11 cellular contexts compared by ENCODE assay signal in the genomic region with DNA sequence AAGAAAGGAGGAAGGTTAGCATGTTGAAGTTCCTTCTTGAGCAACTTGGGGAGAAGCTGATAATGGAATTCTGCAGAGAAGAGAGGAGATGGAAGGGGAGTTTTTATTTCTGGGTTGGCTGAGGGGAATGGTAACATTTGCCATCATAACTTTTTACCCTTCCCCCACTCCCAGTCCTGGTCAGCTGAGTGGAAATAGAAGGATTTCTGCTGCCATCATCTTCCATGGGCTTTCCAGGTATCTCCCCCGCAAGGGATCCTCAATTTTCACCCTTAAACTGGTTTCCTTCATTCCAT. TPM values are rescaled to one million over a fixed set of nuclear protein-coding genes. Genes with fewer than 3 reads are reported as not detected.
DNase-seq lines count a peak whose midpoint lies in the region; ATAC-seq and TF ChIP-seq lines count a peak whose summit lies in the region.
"Had no signal": no experiment of that assay in that cellular context is flagged by ENCODE, and none has a peak within 500 bp of the region (broad histone marks: within the 10 kb centered on the region; RNA-seq: fewer than 3 reads in every experiment).

No MANE protein-coding gene starts in this region.

- H3K4me1 ChIP-seq in Karpas-422 (ENCODE audit: low read length) (peaks cover 13% of the 10 kb centered on the region), ascending aorta (peaks cover 0 to 27% of the 10 kb centered on the region in 2 donors), neural progenitor cell (peaks cover 29% of the 10 kb centered on the region)

- intact Hi-C loops in ascending aorta (cut with DNase I), result no loop called here

- H3K27me3 ChIP-seq in Karpas-422 (ENCODE audit: low read length), result no peaks in the 10 kb centered on the region
- no peaks in the 10 kb centered on the region for H3K27me3 ChIP-seq in ascending aorta
- H3K27me3 ChIP-seq in neural progenitor cell, result peaks cover 18% of the 10 kb centered on the region

- peaks cover 9% of the 10 kb centered on the region for H3K27me3 Mint-ChIP-seq in neural progenitor cell (ENCODE audit: insufficient read depth, low read depth)

- H3K36me3 ChIP-seq in Karpas-422 (ENCODE audit: insufficient read depth, low read length), result no peaks in the 10 kb centered on the region
- H3K36me3 ChIP-seq in ascending aorta, result peaks cover 10 to 21% of the 10 kb centered on the region in 2 donors
- H3K36me3 ChIP-seq in neural progenitor cell, result no peaks in the 10 kb centered on the region

- TF ChIP-seq CTCF in ascending aorta (IDR thresholded peaks at IDR 0.05), result no peak
- TF ChIP-seq CTCF in neural progenitor cell (IDR thresholded peaks at IDR 0.05), result no peak

- no peaks in the 10 kb centered on the region for H3K9me2 ChIP-seq in Karpas-422 (replicated peaks; ENCODE audit: insufficient read depth, low read length)

- H3K4me3 ChIP-seq in Karpas-422 (ENCODE audit: low read length) (no peak overlapping the region), ascending aorta (peak overlapping the region in 1 of 2 donors; percentile 81), neural progenitor cell (peak overlapping the region; percentile 98)

- H4K20me1 ChIP-seq in Karpas-422 (ENCODE audit: insufficient read depth, low read depth, low read length), result no peaks in the 10 kb centered on the region
- H4K20me1 ChIP-seq in neural progenitor cell (ENCODE audit: low read depth), result peaks cover 13% of the 10 kb centered on the region

- no peak overlapping the region for H3K27ac Mint-ChIP-seq in neural progenitor cell

- H3K4me2 ChIP-seq in Karpas-422 (ENCODE audit: low read depth, low read length, poor library complexity, severe bottlenecking) (peak overlapping the region; percentile 85), neural progenitor cell (peak overlapping the region; percentile 95)

- H3K27ac ChIP-seq in Karpas-422 (ENCODE audit: low read length) (no peak overlapping the region), ascending aorta (peak overlapping the region; percentile 96 to 98), neural progenitor cell (no peak overlapping the region)

- no peaks in the 10 kb centered on the region for H3K9me3 ChIP-seq in Karpas-422 (ENCODE audit: low read length)
- H3K9me3 ChIP-seq in ascending aorta, result no peaks in the 10 kb centered on the region
- no peaks in the 10 kb centered on the region for H3K9me3 ChIP-seq in neural progenitor cell (ENCODE audit: low read depth)

- H3K36me3 Mint-ChIP-seq in neural progenitor cell, result peaks cover 19% of the 10 kb centered on the region

- H3K4me1 Mint-ChIP-seq in neural progenitor cell, result peaks cover 31% of the 10 kb centered on the region

- DNase-seq in Karpas-422, result no peak
- DNase-seq in ascending aorta (ENCODE audit: low spot score in 2 of 2), result no peak
- no peak for DNase-seq in neural progenitor cell (ENCODE audit: low spot score)
- DNase-seq in glomerular visceral epithelial cell (ENCODE audit: extremely low spot score), result no peak
- DNase-seq in stimulated activated CD4-positive, alpha-beta T cell treated with anti-CD3 and anti-CD28 coated beads, Interleukin-2, amount 100 ng/mL, for 48 hours, result no peak
- DNase-seq: activated CD4-positive, alpha-beta memory T cell treated with anti-CD3 and anti-CD28 coated beads, Interleukin-2, amount 10 ng/mL, durations not matched to agents 7 days and 5 days; KBM-7; mesenchymal stem cell; NCI-H345; stimulated activated naive CD8-positive, alpha-beta T cell treated with anti-CD3 and anti-CD28 coated beads, Interleukin-15, amount 100 ng/mL, for 72 hours had no signal

- no peak overlapping the region for H2AFZ ChIP-seq in Karpas-422 (ENCODE audit: low read length)
- H2AFZ ChIP-seq in neural progenitor cell (replicated peaks), result no peak overlapping the region

- no peak for ATAC-seq in HG03108 (IDR thresholded peaks at IDR 0.05; ENCODE audit: unreplicated experiment)
- ATAC-seq: stimulated activated naive CD8-positive, alpha-beta T cell treated with anti-CD3 and anti-CD28 coated beads, Interleukin-15, amount 100 ng/mL, for 72 hours had no signal

- no peaks in the 10 kb centered on the region for H3K9me3 Mint-ChIP-seq in neural progenitor cell
- H3K9me3 Mint-ChIP-seq: activated CD4-positive, alpha-beta memory T cell treated with anti-CD3 and anti-CD28 coated beads, Interleukin-2, amount 10 ng/mL, durations not matched to agents 7 days and 5 days; stimulated activated naive CD8-positive, alpha-beta T cell treated with anti-CD3 and anti-CD28 coated beads, Interleukin-15, amount 100 ng/mL, for 72 hours had no signal

- no peaks in the 10 kb centered on the region for H3K79me2 ChIP-seq in Karpas-422 (ENCODE audit: low read length)
- H3K79me2 ChIP-seq in neural progenitor cell (ENCODE audit: low read depth), result peaks cover 16% of the 10 kb centered on the region

- peak overlapping the region; percentile 91 for H3K4me3 Mint-ChIP-seq in neural progenitor cell

- H3F3A ChIP-seq in neural progenitor cell (ENCODE audit: low read depth), result peaks cover 41% of the 10 kb centered on the region

- H3K9ac ChIP-seq in Karpas-422 (ENCODE audit: low read length) (no peak overlapping the region), neural progenitor cell (no peak overlapping the region)

RNA-seq across cellular contexts. Expression of a gene that starts 1.3 kb away (rescaled TPM):
- 16.8 and 22.9 TPM in 2 replicates for total RNA-seq in Karpas-422 (2014; rRNA removed; shearing (Covaris generic); ENCODE audit: low replicate concordance)
- 33.5 TPM for total RNA-seq in ascending aorta
- total RNA-seq in neural progenitor cell (ENCODE audit: low replicate concordance), result 56.4 and 67.9 TPM in 2 replicates

RNA-seq across cellular contexts. Expression of a gene that starts 5.3 kb away (rescaled TPM):
- total RNA-seq in Karpas-422 (2014; rRNA removed; shearing (Covaris generic); ENCODE audit: low replicate concordance), result 0.87 TPM in 1 of 2 replicates, not detected in the other
- total RNA-seq in ascending aorta (47.8 TPM), neural progenitor cell (ENCODE audit: low replicate concordance) (17.3 and 27.3 TPM in 2 replicates)

RNA-seq across cellular contexts. Expression of a gene that starts 15.0 kb away (rescaled TPM):
- 9.3 and 23.9 TPM in 2 replicates for total RNA-seq in Karpas-422 (2014; rRNA removed; shearing (Covaris generic); ENCODE audit: low replicate concordance)
- total RNA-seq in ascending aorta, result 153 TPM
- total RNA-seq in neural progenitor cell (ENCODE audit: low replicate concordance), result 15.5 and 23.4 TPM in 2 replicates

RNA-seq across cellular contexts. Expression of a gene that starts 27.0 kb away (rescaled TPM):
- 0.58 and 0.63 TPM in 2 replicates for total RNA-seq in Karpas-422 (2014; rRNA removed; shearing (Covaris generic); ENCODE audit: low replicate concordance)
- total RNA-seq in ascending aorta, result 16.6 TPM
- 0.28 and 1.1 TPM in 2 replicates for total RNA-seq in neural progenitor cell (ENCODE audit: low replicate concordance)

RNA-seq across cellular contexts. Expression of a gene that starts 56.1 kb away (rescaled TPM):
- total RNA-seq in Karpas-422 (2014; rRNA removed; shearing (Covaris generic); ENCODE audit: low replicate concordance), result 21.5 and 24.0 TPM in 2 replicates
- total RNA-seq in ascending aorta, result not detected
- 7.9 and 8.6 TPM in 2 replicates for total RNA-seq in neural progenitor cell (ENCODE audit: low replicate concordance)

Comparison
In these comparisons a context has a peak if more than half of its experiments do, and no peak if none do; other contexts are left out.
1. H3K27ac ChIP-seq: peak in ascending aorta (2 of 2); none in Karpas-422 (single experiment) and neural progenitor cell (single experiment).